20 cellular contexts compared by ENCODE assay signal in the genomic region with DNA sequence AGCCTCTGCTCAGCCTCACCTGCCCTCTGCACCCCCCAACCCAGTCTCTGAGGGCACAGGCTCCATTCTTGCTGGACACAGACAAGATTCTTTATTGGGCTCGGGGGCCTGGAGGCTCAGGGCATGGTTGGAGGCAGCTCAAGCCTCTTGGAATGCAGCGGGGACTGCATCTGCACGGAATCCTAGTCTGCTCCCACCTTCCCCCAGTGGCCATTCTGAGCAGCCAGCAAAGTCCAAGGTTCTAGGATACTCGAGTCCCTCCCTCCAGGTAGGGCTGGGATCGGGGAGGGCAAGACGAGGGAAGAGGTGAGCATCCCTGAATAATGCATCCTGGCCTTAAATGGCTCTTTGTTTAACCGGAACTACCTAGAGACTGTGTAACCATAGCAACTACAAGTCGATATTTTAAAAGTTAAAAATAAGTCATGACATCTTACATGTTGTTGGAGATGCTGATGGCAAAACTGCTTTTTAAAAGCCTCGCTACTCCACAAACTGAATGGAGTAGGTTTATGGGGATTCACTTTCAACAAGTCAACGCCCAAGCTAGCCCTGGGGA. TPM values are rescaled to one million over a fixed set of nuclear protein-coding genes. Genes with fewer than 3 reads are reported as not detected.
DNase-seq lines count a peak whose midpoint lies in the region; ATAC-seq and TF ChIP-seq lines count a peak whose summit lies in the region.
"Had no signal": no experiment of that assay in that cellular context is flagged by ENCODE, and none has a peak within 500 bp of the region (broad histone marks: within the 10 kb centered on the region; RNA-seq: fewer than 3 reads in every experiment).

No MANE protein-coding gene starts in this region.

- TF ChIP-seq CTCF in epithelial cell of proximal tubule (conservative IDR thresholded peaks at IDR 0.05; ENCODE audit: low read depth, low read length) (peak; percentile 7), retinal pigment epithelial cell (conservative IDR thresholded peaks at IDR 0.05; ENCODE audit: low read depth, low read length) (peak; percentile 4)

- no peak for ATAC-seq in GM18870 (IDR thresholded peaks at IDR 0.05; ENCODE audit: unreplicated experiment)

- DNase-seq in DMS 273 (lab: John Stamatoyannopoulos, UW; ENCODE audit: unreplicated experiment) (peak; percentile 3), DMS 273 treated with DMSO at 0.1 percent for 48 hours (lab: John Stamatoyannopoulos, UW) (no peak), M059J (ENCODE audit: low read depth) (peak; percentile 17), epithelial cell of proximal tubule (ENCODE audit: low read depth) (no peak), retinal pigment epithelial cell (ENCODE audit: low read depth) (no peak), activated T-cell treated with anti-CD3 and anti-CD28 coated beads for 4 hours (no peak), anterior cingulate cortex (lab: John Stamatoyannopoulos, UW) (no peak)
- DNase-seq: DMS153; HCEC 1CT; NCI-H1048; NCI-H2107; NCI-H345; NCI-H526; NK-92 treated with Interleukin-12 subunit alpha and Interleukin-12 subunit beta, amount 100 ng/mL, for 24 hours; SIG-M5 had no signal

- H3K4me3 ChIP-seq in epithelial cell of proximal tubule (ENCODE audit: low read depth, low read length) (no peak overlapping the region), retinal pigment epithelial cell (ENCODE audit: low read length) (no peak overlapping the region)
- H3K4me3 ChIP-seq: BLaER1 treated with 17β-estradiol and CSF1 and Interleukin-3, amounts not matched to agents 10 nM and 100 nM had no signal

RNA-seq across cellular contexts. Expression of a gene that starts 10.7 kb away (rescaled TPM):
- not detected in 2 replicates for total RNA-seq in M059J (2014; rRNA removed; shearing (Covaris generic))
- total RNA-seq in epithelial cell of proximal tubule, result 0.06 and 0.14 TPM in 2 replicates
- total RNA-seq: MCF 10A, OCI-LY7, RPMI7951 had no signal

RNA-seq across cellular contexts. Expression of a gene that starts 38.1 kb away (rescaled TPM):
- 0.94 and 1.1 TPM in 2 replicates for total RNA-seq in M059J (2014; rRNA removed; shearing (Covaris generic))
- 0.92 and 2.0 TPM in 2 replicates for total RNA-seq in epithelial cell of proximal tubule

RNA-seq across cellular contexts. Expression of a gene that starts 54.9 kb away (rescaled TPM):
- not detected in 2 replicates for total RNA-seq in M059J (2014; rRNA removed; shearing (Covaris generic))
- 0.07 TPM in 1 of 2 replicates, not detected in the other for total RNA-seq in epithelial cell of proximal tubule
- total RNA-seq: MCF 10A, OCI-LY7, RPMI7951 had no signal

Comparison
In these comparisons a context has a peak if more than half of its experiments do, and no peak if none do; other contexts are left out.
1. DNase-seq: peak in DMS 273 (single experiment) and M059J (single experiment); none in DMS 273 treated with DMSO at 0.1 percent for 48 hours (single experiment), epithelial cell of proximal tubule (single experiment), retinal pigment epithelial cell (single experiment), activated T-cell treated with anti-CD3 and anti-CD28 coated beads for 4 hours (single experiment) and anterior cingulate cortex (0 of 58).